ENCODE assay signal across 1 cellular context in the genomic region with DNA sequence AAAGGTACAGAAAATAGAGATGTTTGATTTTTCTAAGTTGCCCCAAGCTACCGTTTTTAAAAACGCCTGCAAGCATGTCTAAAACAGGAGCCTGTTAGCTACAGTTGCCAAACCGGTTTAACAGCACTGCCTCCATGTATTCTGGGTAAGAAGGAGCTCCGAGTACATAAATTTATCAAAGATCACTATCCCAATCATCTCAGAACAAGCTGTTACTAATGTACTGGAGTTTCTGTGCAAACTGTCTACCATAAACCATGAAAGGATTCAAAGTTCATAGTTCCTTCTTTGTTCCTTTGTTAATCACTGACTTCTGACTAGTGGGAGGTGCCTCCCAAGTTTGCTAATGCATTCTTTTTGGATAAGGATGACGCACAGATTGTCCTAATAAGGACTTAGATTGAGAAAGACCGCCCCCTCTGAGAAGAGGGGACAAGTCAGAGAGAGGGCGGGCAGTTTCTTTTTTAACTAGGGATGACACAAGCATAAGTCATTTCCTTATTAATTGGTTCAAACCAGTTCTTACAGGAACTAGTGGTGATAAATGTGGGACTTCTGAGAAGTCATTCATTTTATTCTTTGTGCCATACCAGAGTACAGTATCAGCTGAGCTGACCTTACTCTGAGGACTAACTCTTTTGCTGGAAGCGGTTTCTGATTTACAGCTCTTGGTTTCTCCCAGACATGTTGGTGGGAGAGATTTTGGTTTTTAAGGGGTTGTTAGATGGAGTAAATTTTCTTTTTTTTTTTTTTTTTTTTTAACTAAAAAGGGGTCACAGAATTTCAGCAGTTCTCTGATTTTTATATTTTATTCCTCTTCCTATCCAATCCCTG.
TF ChIP-seq lines count a peak whose summit lies in the region.

No MANE protein-coding gene starts in this region.

TF ChIP-seq in GM12878, 131 proteins besides CTCF, POLR2A, EP300 and RAD21 (continued from another document and continues in another):
- no peak for TF ChIP-seq USF2 (IDR thresholded peaks at IDR 0.05; ENCODE audit: borderline replicate concordance, low read depth, low read length)
- peak in 1 of 2 experiments; percentile 4; a peak in 1 of 4 replicates for TF ChIP-seq BHLHE40 (IDR thresholded peaks at IDR 0.05; ENCODE audit: borderline replicate concordance in 1 of 2, low read depth in 2 of 2, low read length in 1 of 2)
- TF ChIP-seq ZNF217 (IDR thresholded peaks at IDR 0.05): 0 out of 2 replicates have a peak, but pooled peaks have one; percentile 18
- TF ChIP-seq MEF2A (IDR thresholded peaks at IDR 0.05; ENCODE audit: insufficient read depth, low read depth, low read length): peak; percentile 28; the same call in 1 of the 2 replicates
- TF ChIP-seq, protein P1, sequence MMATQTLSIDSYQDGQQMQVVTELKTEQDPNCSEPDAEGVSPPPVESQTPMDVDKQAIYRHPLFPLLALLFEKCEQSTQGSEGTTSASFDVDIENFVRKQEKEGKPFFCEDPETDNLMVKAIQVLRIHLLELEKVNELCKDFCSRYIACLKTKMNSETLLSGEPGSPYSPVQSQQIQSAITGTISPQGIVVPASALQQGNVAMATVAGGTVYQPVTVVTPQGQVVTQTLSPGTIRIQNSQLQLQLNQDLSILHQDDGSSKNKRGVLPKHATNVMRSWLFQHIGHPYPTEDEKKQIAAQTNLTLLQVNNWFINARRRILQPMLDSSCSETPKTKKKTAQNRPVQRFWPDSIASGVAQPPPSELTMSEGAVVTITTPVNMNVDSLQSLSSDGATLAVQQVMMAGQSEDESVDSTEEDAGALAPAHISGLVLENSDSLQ (IDR thresholded peaks at IDR 0.05): peak; percentile 80
- TF ChIP-seq CREB1 (IDR thresholded peaks at IDR 0.05; ENCODE audit: low read depth): peak; percentile 92
- TF ChIP-seq SMAD5 (IDR thresholded peaks at IDR 0.05; ENCODE audit: low read depth): peak; percentile 98
- no peak for TF ChIP-seq SREBF2 (IDR thresholded peaks at IDR 0.05; ENCODE audit: low read length)
- TF ChIP-seq ELK1 (IDR thresholded peaks at IDR 0.05; ENCODE audit: low read depth, low read length): no peak
- TF ChIP-seq TAF1 (IDR thresholded peaks at IDR 0.05; ENCODE audit: borderline replicate concordance, low read depth, low read length): peak; percentile 98
- peak; percentile 40 for TF ChIP-seq KLF5 (IDR thresholded peaks at IDR 0.05; ENCODE audit: partially characterized antibody)
- peak; percentile 89 for TF ChIP-seq NBN (IDR thresholded peaks at IDR 0.05)
- TF ChIP-seq RELB (IDR thresholded peaks at IDR 0.05; ENCODE audit: low read depth): peak; percentile 76
- no peak for TF ChIP-seq ATF3 (IDR thresholded peaks at IDR 0.05; ENCODE audit: borderline replicate concordance, extremely low read depth, low read depth, low read length)
- peak in 1 of 2 experiments; percentile 21; a peak in 1 of 4 replicates for TF ChIP-seq CEBPB (IDR thresholded peaks at IDR 0.05; ENCODE audit: borderline replicate concordance in 1 of 2, low read depth in 2 of 2, low read length in 2 of 2)
- TF ChIP-seq ZNF384 (IDR thresholded peaks at IDR 0.05; ENCODE audit: borderline replicate concordance, low read depth, low read length): no peak; the same call in 1 of the 2 replicates
- TF ChIP-seq BCLAF1 (IDR thresholded peaks at IDR 0.05): no peak
- TF ChIP-seq HDAC6 (IDR thresholded peaks at IDR 0.05; ENCODE audit: unreplicated experiment): peak; percentile 71
- TF ChIP-seq PAX5 (IDR thresholded peaks at IDR 0.05; ENCODE audit: borderline replicate concordance, low read depth, low read length): 0 out of 2 replicates have a peak, but pooled peaks have one; percentile 15
- TF ChIP-seq CEBPZ (IDR thresholded peaks at IDR 0.05; ENCODE audit: low read depth, low read length): no peak; the same call in 1 of the 2 replicates
- TF ChIP-seq SMC3 (IDR thresholded peaks at IDR 0.05; ENCODE audit: borderline replicate concordance, low read length): no peak
- TF ChIP-seq SMAD1 (IDR thresholded peaks at IDR 0.05; ENCODE audit: low read depth, partially characterized antibody): peak; percentile 99
- TF ChIP-seq PML (IDR thresholded peaks at IDR 0.05; ENCODE audit: low read length): peak; percentile 99
- TF ChIP-seq BMI1 (IDR thresholded peaks at IDR 0.05; ENCODE audit: borderline replicate concordance): no peak
- TF ChIP-seq STAT1 (conservative IDR thresholded peaks at IDR 0.05): 0 out of 2 replicates have a peak, but pooled peaks have one; percentile 19
- TF ChIP-seq, protein P2, sequence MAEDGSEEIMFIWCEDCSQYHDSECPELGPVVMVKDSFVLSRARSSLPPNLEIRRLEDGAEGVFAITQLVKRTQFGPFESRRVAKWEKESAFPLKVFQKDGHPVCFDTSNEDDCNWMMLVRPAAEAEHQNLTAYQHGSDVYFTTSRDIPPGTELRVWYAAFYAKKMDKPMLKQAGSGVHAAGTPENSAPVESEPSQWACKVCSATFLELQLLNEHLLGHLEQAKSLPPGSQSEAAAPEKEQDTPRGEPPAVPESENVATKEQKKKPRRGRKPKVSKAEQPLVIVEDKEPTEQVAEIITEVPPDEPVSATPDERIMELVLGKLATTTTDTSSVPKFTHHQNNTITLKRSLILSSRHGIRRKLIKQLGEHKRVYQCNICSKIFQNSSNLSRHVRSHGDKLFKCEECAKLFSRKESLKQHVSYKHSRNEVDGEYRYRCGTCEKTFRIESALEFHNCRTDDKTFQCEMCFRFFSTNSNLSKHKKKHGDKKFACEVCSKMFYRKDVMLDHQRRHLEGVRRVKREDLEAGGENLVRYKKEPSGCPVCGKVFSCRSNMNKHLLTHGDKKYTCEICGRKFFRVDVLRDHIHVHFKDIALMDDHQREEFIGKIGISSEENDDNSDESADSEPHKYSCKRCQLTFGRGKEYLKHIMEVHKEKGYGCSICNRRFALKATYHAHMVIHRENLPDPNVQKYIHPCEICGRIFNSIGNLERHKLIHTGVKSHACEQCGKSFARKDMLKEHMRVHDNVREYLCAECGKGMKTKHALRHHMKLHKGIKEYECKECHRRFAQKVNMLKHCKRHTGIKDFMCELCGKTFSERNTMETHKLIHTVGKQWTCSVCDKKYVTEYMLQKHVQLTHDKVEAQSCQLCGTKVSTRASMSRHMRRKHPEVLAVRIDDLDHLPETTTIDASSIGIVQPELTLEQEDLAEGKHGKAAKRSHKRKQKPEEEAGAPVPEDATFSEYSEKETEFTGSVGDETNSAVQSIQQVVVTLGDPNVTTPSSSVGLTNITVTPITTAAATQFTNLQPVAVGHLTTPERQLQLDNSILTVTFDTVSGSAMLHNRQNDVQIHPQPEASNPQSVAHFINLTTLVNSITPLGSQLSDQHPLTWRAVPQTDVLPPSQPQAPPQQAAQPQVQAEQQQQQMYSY (CRISPR knock-in tag; IDR thresholded peaks at IDR 0.05): no peak
- TF ChIP-seq SIX5 (IDR thresholded peaks at IDR 0.05; ENCODE audit: low read depth, low read length, severe bottlenecking): no peak
- TF ChIP-seq PBX3 (IDR thresholded peaks at IDR 0.05; ENCODE audit: insufficient replicate concordance, low read depth, low read length): peak; percentile 58
- no peak for TF ChIP-seq NKRF (conservative IDR thresholded peaks at IDR 0.05)
